25 cellular contexts compared by ENCODE assay signal in the genomic region with DNA sequence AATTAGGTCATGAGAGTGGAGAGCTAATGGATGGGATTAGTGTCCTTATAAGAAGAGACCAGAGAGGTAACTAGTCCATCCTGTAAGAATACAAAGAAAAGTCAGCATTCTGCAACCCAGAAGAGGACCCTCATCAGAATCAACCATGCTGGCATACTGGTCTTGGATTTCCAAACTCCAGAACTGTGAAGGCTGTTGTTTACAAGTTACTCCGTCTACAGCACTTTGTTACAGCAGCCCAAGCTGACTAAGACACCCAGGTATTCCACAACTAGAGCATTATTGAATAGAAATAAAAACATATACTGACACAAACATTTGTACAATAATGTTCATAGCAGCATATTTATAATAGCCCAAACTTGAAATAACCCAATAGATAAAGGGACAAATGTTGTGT.
"Had no signal": no experiment of that assay in that cellular context is flagged by ENCODE, and none has a peak within 500 bp of the region (broad histone marks: within the 10 kb centered on the region; RNA-seq: fewer than 3 reads in every experiment).

No MANE protein-coding gene starts in this region.

- DNase-seq: cortex of kidney; effector memory CD8-positive, alpha-beta T cell; erythroblast; esophagus squamous epithelium; hypothalamus; immature natural killer cell; left ventricle myocardium superior; lower lobe of right lung; natural killer cell; occipital lobe; ovary; posterior cingulate gyrus; psoas muscle; right cardiac atrium; spleen; stimulated activated CD4-positive, alpha-beta T cell treated with anti-CD3 and anti-CD28 coated beads, Interleukin-4, amount 100 ng/mL, for 4 hours; stimulated activated naive CD8-positive, alpha-beta T cell treated with anti-CD3 and anti-CD28 coated beads, Interleukin-15, Interleukin-2, amounts not matched to agents 100 U/mL and 50 U/mL, for 24 hours; substantia nigra; testis; tibial artery; upper lobe of left lung; uterus had no signal

- FAIRE-seq: endometrium, frontal cortex, keratinocyte had no signal
